ENCODE assay signal across 14 cellular contexts in the genomic region with DNA sequence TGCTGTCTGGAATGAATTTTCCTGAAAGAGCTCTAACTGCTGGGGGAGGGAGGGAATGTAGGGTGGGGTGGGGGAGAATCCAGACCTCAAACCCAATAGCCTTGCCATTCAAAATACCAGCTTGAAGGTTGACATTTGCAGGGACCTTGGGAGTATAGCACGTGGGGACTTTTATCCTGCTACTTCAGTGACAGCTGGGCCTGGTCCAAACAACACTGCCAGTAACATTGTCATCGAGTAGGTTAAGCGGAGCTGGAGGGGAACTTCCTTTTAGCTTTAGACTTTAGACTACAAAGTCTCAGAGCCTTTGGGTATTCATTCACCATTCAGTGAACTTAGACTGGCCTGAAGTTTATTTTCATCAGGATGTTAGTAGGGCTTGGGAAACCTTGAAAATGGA.
"Had no signal": no experiment of that assay in that cellular context is flagged by ENCODE, and none has a peak within 500 bp of the region (broad histone marks: within the 10 kb centered on the region; RNA-seq: fewer than 3 reads in every experiment).

No MANE protein-coding gene starts in this region.

- H3K36me3 ChIP-seq: gastrocnemius medialis, lower lobe of right lung, neutrophil had no signal

- H3K27ac ChIP-seq: gastrocnemius medialis, lower lobe of right lung, neutrophil had no signal

- H3K27me3 ChIP-seq: gastrocnemius medialis, neutrophil had no signal

- DNase-seq: activated CD4-positive, alpha-beta T cell treated with anti-CD3 and anti-CD28 coated beads, Interleukin-2, amount 50 U/mL, for 4 hours; activated CD4-positive, CD25-positive, alpha-beta regulatory T cell treated with anti-CD3 and anti-CD28 coated beads, Interleukin-2, amount 50 U/mL, for 72 hours; activated CD8-positive, alpha-beta memory T cell treated with anti-CD3 and anti-CD28 coated beads, Interleukin-2, amount 10 ng/mL, durations not matched to agents 7 days and 5 days; activated naive CD4-positive, alpha-beta T cell treated with anti-CD3 and anti-CD28 coated beads, Interleukin-2, amount 10 ng/mL, durations not matched to agents 7 days and 5 days; activated T-cell treated with anti-CD3 and anti-CD28 coated beads, Interleukin-2, amount 50 U/mL, for 1 hour; caudate nucleus; effector memory CD8-positive, alpha-beta T cell; gastrocnemius medialis; lower lobe of right lung; midbrain; naive thymus-derived CD4-positive, alpha-beta T cell had no signal

- H3K36me3 Mint-ChIP-seq: activated CD8-positive, alpha-beta memory T cell treated with anti-CD3 and anti-CD28 coated beads, Interleukin-2, amount 10 ng/mL, durations not matched to agents 7 days and 5 days; activated naive CD4-positive, alpha-beta T cell treated with anti-CD3 and anti-CD28 coated beads, Interleukin-2, amount 10 ng/mL, durations not matched to agents 7 days and 5 days; naive thymus-derived CD4-positive, alpha-beta T cell; stimulated activated effector memory CD8-positive, alpha-beta T cell treated with anti-CD3 and anti-CD28 coated beads, Interleukin-12 subunit alpha, Interleukin-12 subunit beta, amount 100 ng/mL, for 72 hours had no signal

- ATAC-seq: activated CD8-positive, alpha-beta memory T cell treated with anti-CD3 and anti-CD28 coated beads, Interleukin-2, amount 10 ng/mL, durations not matched to agents 7 days and 5 days; effector memory CD8-positive, alpha-beta T cell; gastrocnemius medialis; lower lobe of right lung; naive thymus-derived CD4-positive, alpha-beta T cell; stimulated activated effector memory CD8-positive, alpha-beta T cell treated with anti-CD3 and anti-CD28 coated beads, Interleukin-12 subunit alpha, Interleukin-12 subunit beta, amount 100 ng/mL, for 72 hours had no signal

- H3K27ac Mint-ChIP-seq: activated CD8-positive, alpha-beta memory T cell treated with anti-CD3 and anti-CD28 coated beads, Interleukin-2, amount 10 ng/mL, durations not matched to agents 7 days and 5 days; activated naive CD4-positive, alpha-beta T cell treated with anti-CD3 and anti-CD28 coated beads, Interleukin-2, amount 10 ng/mL, durations not matched to agents 7 days and 5 days; activated T-helper 2 cell treated with anti-CD3 and anti-CD28 coated beads, Interferon-gamma antibody, Interleukin-2, Interleukin-4, amounts not matched to agents 10 μg/mL and 5 μg/mL and 100 μg/mL, durations not matched to agents 14 hours and 24 hours and 36 hours; effector memory CD8-positive, alpha-beta T cell; naive thymus-derived CD4-positive, alpha-beta T cell; stimulated activated effector memory CD8-positive, alpha-beta T cell treated with anti-CD3 and anti-CD28 coated beads, Interleukin-12 subunit alpha, Interleukin-12 subunit beta, amount 100 ng/mL, for 72 hours had no signal

- H3K9me3 Mint-ChIP-seq: activated naive CD4-positive, alpha-beta T cell treated with anti-CD3 and anti-CD28 coated beads, Interleukin-2, amount 10 ng/mL, durations not matched to agents 7 days and 5 days; activated T-helper 2 cell treated with anti-CD3 and anti-CD28 coated beads, Interferon-gamma antibody, Interleukin-2, Interleukin-4, amounts not matched to agents 10 μg/mL and 5 μg/mL and 100 μg/mL, durations not matched to agents 14 hours and 24 hours and 36 hours; effector memory CD8-positive, alpha-beta T cell had no signal

- H3K4me1 ChIP-seq: gastrocnemius medialis, lower lobe of right lung had no signal

- H3K4me1 Mint-ChIP-seq: activated CD8-positive, alpha-beta memory T cell treated with anti-CD3 and anti-CD28 coated beads, Interleukin-2, amount 10 ng/mL, durations not matched to agents 7 days and 5 days; activated naive CD4-positive, alpha-beta T cell treated with anti-CD3 and anti-CD28 coated beads, Interleukin-2, amount 10 ng/mL, durations not matched to agents 7 days and 5 days; naive thymus-derived CD4-positive, alpha-beta T cell; stimulated activated effector memory CD8-positive, alpha-beta T cell treated with anti-CD3 and anti-CD28 coated beads, Interleukin-12 subunit alpha, Interleukin-12 subunit beta, amount 100 ng/mL, for 72 hours had no signal

- H3K27me3 Mint-ChIP-seq: activated CD8-positive, alpha-beta memory T cell treated with anti-CD3 and anti-CD28 coated beads, Interleukin-2, amount 10 ng/mL, durations not matched to agents 7 days and 5 days; activated naive CD4-positive, alpha-beta T cell treated with anti-CD3 and anti-CD28 coated beads, Interleukin-2, amount 10 ng/mL, durations not matched to agents 7 days and 5 days; effector memory CD8-positive, alpha-beta T cell had no signal

- H3K4me3 Mint-ChIP-seq: activated CD8-positive, alpha-beta memory T cell treated with anti-CD3 and anti-CD28 coated beads, Interleukin-2, amount 10 ng/mL, durations not matched to agents 7 days and 5 days; activated naive CD4-positive, alpha-beta T cell treated with anti-CD3 and anti-CD28 coated beads, Interleukin-2, amount 10 ng/mL, durations not matched to agents 7 days and 5 days; effector memory CD8-positive, alpha-beta T cell; naive thymus-derived CD4-positive, alpha-beta T cell; stimulated activated effector memory CD8-positive, alpha-beta T cell treated with anti-CD3 and anti-CD28 coated beads, Interleukin-12 subunit alpha, Interleukin-12 subunit beta, amount 100 ng/mL, for 72 hours had no signal

- H3K9me3 ChIP-seq: gastrocnemius medialis, lower lobe of right lung, neutrophil had no signal

- H3K4me3 ChIP-seq: gastrocnemius medialis, lower lobe of right lung had no signal
